In the genomic region with DNA sequence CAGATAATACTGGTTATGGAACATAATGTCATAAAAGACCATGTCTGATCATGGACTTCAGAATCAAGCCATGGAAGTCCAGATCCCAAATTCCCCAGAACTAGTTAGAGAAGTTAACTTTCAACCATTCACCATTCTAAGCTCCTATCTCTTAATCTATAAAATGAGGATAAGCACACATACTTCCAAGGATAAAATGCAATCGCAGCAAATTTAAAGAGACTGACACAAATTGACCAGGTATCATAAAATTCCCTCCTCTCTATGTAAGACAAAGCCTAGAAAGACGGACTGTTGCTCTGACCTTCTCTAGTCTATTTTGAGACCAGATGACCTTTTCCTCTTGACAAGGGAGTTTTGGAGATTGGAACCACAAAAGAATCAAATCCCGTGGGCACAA, we compare ENCODE assay signal across 18 cellular contexts.
"Had no signal": no experiment of that assay in that cellular context is flagged by ENCODE, and none has a peak within 500 bp of the region (broad histone marks: within the 10 kb centered on the region; RNA-seq: fewer than 3 reads in every experiment).

No MANE protein-coding gene starts in this region.

- H3K27ac ChIP-seq: SJSA1, SK-N-MC had no signal

- H3K9me3 ChIP-seq: MG63, SJSA1 had no signal

- H3K27me3 ChIP-seq: MG63, SJSA1 had no signal

- FAIRE-seq: RCC 7860 had no signal

- H3K4me1 ChIP-seq: SJSA1 had no signal

- H3K36me3 ChIP-seq: MG63, SJSA1 had no signal

- H3K4me3 ChIP-seq: MG63, SJSA1, SK-N-MC had no signal

- DNase-seq: Karpas-422, KG1, MG63, NCI-H1092, NCI-H187, NCI-H2029, NCI-H2081 treated with DMSO at 0.1 percent for 48 hours, NCI-H2171, NCI-H226, NCI-H446, NCI-H510A, NCI-H524 treated with DMSO at 0.1 percent for 48 hours, Right ventricle myocardium superior, RPMI8226, SIG-M5 had no signal
